In the genomic region with DNA sequence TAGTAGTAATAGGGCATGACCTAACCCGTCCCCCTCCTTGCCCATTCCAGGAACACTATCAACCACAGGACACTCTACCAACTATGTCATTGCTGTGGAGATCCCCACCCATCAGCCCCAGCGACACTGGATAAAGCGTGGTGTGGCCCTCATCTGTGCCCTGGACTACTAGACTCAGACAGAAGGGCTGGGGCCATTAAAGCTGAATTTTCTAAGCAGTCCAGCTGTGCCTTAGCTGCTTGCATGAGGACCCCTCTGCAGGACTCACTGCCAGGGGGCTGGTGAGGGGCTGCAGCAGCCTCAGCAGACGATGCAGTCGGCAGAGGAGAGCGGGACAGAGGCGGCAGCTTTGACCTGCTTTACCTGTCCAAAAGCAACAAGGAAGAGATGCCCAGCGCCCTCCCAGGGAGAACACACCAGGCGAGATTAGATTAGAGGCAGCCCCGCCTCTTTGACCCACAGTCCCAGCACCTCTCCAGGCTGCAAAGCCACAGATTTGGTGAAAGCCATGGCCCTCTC, we compare ENCODE assay signal across 1 cellular context.
TF ChIP-seq lines count a peak whose summit lies in the region.

No MANE protein-coding gene starts in this region.

TF ChIP-seq in HepG2, 621 proteins besides CTCF, POLR2A, EP300 and RAD21:
- TF ChIP-seq GATAD2A (CRISPR knock-in tag; IDR thresholded peaks at IDR 0.05) (no peak), KLF16 (CRISPR knock-in tag; IDR thresholded peaks at IDR 0.05) (no peak), ZNF432 (CRISPR knock-in tag; IDR thresholded peaks at IDR 0.05; ENCODE audit: borderline replicate concordance) (no peak), CBX2 (IDR thresholded peaks at IDR 0.05; ENCODE audit: low read depth, low read length) (no peak), CBX2 (CRISPR knock-in tag; IDR thresholded peaks at IDR 0.05; ENCODE audit: low read depth) (no peak), MAZ (IDR thresholded peaks at IDR 0.05; ENCODE audit: borderline replicate concordance, low read depth, low read length) (no peak), MAZ (CRISPR knock-in tag; IDR thresholded peaks at IDR 0.05; ENCODE audit: low read depth) (no peak), ZFP36L1 (CRISPR knock-in tag; IDR thresholded peaks at IDR 0.05) (no peak), ZNF652 (CRISPR knock-in tag; IDR thresholded peaks at IDR 0.05; ENCODE audit: borderline replicate concordance, low read depth) (no peak), ZNF335 (CRISPR knock-in tag; IDR thresholded peaks at IDR 0.05) (no peak), MED8 (CRISPR knock-in tag; IDR thresholded peaks at IDR 0.05; ENCODE audit: insufficient replicate concordance) (no peak), ARNT2 (CRISPR knock-in tag; IDR thresholded peaks at IDR 0.05; ENCODE audit: low read depth) (no peak), ZNF296 (CRISPR knock-in tag; conservative IDR thresholded peaks at IDR 0.05) (no peak), HDAC1 (CRISPR knock-in tag; IDR thresholded peaks at IDR 0.05) (no peak), NFE2 (CRISPR knock-in tag; IDR thresholded peaks at IDR 0.05) (no peak), ETV6 (CRISPR knock-in tag; conservative IDR thresholded peaks at IDR 0.05) (no peak)
- TF ChIP-seq, protein P1, sequence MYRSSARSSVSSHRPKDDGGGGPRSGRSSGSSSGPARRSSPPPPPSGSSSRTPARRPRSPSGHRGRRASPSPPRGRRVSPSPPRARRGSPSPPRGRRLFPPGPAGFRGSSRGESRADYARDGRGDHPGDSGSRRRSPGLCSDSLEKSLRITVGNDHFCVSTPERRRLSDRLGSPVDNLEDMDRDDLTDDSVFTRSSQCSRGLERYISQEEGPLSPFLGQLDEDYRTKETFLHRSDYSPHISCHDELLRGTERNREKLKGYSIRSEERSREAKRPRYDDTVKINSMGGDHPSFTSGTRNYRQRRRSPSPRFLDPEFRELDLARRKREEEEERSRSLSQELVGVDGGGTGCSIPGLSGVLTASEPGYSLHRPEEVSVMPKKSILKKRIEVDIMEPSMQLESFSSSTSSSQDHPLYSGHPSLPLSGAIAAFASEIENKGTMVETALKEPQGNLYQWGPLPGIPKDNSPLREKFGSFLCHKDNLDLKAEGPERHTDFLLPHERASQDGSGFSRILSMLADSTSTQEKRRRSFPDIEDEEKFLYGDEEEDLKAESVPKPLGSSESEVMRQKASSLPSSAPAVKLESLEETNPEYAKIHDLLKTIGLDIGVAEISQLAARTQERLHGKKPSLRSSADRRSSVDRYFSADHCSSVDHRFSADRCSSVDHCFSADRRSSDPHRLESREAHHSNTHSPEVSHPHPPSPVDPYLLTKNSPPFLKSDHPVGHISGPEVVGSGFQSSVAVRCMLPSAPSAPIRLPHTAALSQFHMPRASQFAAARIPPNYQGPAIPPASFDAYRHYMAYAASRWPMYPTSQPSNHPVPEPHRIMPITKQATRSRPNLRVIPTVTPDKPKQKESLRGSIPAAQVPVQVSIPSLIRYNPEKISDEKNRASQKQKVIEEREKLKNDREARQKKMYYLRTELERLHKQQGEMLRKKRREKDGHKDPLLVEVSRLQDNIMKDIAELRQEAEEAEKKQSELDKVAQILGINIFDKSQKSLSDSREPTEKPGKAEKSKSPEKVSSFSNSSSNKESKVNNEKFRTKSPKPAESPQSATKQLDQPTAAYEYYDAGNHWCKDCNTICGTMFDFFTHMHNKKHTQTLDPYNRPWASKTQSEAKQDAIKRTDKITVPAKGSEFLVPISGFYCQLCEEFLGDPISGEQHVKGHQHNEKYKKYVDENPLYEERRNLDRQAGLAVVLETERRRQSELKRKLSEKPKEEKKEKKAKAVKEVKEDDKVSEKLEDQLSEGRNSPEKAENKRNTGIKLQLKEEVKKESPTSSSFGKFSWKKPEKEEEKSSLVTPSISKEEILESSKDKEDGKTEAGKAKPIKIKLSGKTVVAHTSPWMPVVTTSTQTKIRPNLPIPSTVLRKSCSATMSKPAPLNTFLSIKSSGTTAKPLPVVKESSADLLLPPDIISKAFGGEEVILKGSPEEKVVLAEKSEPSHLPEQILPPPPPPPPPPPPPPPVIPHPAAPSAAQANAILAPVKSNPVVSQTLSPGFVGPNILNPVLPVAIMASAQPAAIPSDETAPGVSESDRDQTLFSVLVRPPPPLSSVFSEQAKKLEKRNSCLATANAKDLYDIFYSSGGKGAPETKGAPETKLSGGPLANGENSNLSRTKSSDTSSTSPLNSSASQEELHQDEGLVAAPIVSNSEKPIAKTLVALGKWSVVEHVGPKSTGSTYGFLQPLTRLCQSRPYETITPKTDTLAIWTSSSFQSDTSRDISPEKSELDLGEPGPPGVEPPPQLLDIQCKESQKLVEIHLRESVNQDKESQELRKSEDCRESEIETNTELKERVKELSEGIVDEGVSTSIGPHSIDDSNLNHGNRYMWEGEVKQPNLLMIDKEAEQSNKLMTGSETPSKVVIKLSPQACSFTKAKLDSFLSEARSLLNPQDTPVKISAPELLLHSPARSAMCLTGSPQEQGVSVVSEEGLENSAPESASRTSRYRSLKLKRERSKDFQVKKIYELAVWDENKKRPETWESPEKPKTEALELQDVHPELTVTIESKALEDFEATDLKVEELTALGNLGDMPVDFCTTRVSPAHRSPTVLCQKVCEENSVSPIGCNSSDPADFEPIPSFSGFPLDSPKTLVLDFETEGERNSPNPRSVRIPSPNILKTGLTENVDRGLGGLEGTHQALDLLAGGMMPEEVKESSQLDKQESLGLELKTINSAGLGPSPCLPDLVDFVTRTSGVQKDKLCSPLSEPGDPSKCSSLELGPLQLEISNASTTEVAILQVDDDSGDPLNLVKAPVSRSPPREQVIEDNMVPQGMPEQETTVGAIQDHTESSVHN (CRISPR knock-in tag; IDR thresholded peaks at IDR 0.05) = no peak
- TF ChIP-seq, protein P2, sequence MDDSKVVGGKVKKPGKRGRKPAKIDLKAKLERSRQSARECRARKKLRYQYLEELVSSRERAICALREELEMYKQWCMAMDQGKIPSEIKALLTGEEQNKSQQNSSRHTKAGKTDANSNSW (CRISPR knock-in tag; IDR thresholded peaks at IDR 0.05; ENCODE audit: borderline replicate concordance) = no peak
- TF ChIP-seq, protein P3, sequence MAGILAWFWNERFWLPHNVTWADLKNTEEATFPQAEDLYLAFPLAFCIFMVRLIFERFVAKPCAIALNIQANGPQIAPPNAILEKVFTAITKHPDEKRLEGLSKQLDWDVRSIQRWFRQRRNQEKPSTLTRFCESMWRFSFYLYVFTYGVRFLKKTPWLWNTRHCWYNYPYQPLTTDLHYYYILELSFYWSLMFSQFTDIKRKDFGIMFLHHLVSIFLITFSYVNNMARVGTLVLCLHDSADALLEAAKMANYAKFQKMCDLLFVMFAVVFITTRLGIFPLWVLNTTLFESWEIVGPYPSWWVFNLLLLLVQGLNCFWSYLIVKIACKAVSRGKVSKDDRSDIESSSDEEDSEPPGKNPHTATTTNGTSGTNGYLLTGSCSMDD (CRISPR knock-in tag; IDR thresholded peaks at IDR 0.05) = no peak
